8 cellular contexts compared by ENCODE assay signal in the genomic region with DNA sequence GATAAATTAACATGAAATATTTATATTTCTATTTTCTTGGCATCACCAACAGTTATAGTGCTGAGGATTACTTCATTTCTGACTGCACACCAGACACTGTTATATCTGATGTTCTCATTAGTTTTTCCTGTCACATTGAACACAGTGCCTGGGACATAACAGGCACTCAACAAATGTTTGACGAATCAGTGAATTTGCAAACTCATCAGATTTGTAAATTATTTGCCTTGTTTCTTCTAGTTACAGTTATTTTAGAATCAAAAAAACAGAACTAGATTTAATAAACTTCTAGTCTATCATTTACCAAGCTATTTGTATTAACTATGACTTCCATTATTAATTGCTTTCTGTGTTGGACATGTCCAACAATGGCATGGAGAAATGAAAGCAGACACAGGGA.
"Had no signal": no experiment of that assay in that cellular context is flagged by ENCODE, and none has a peak within 500 bp of the region (broad histone marks: within the 10 kb centered on the region; RNA-seq: fewer than 3 reads in every experiment).

No MANE protein-coding gene starts in this region.

- H3K4me3 ChIP-seq: GM23338 had no signal

- ATAC-seq: GM23338 had no signal

- H2AFZ ChIP-seq: GM23338 had no signal

- DNase-seq: H9, HCEC 1CT, KG1 had no signal

- H3K9me3 Mint-ChIP-seq: GM23338 had no signal

- H3K4me1 Mint-ChIP-seq: GM23338, H9, IgD-negative memory B cell had no signal

- H3K4me3 Mint-ChIP-seq: GM23338, H9, IgD-negative memory B cell had no signal

- H3K4me2 ChIP-seq: GM23338 had no signal

- FAIRE-seq: H1, H54 had no signal

- H3K27ac Mint-ChIP-seq: GM23338, H9, IgD-negative memory B cell had no signal

- H3K27ac ChIP-seq: HL-60 had no signal

- H3K36me3 Mint-ChIP-seq: IgD-negative memory B cell had no signal

- H3K27me3 Mint-ChIP-seq: IgD-negative memory B cell had no signal
